ENCODE assay signal across 18 cellular contexts in genomic region chr16:63188076-63188771, GRCh38.
DNase-seq lines count a peak whose midpoint lies in the region; ATAC-seq and TF ChIP-seq lines count a peak whose summit lies in the region.
"Had no signal": no experiment of that assay in that cellular context is flagged by ENCODE, and none has a peak within 500 bp of the region (broad histone marks: within the 10 kb centered on the region; RNA-seq: fewer than 3 reads in every experiment).

No MANE protein-coding gene starts in this region.

- no peaks in the 10 kb centered on the region for H3K4me1 ChIP-seq in effector memory CD4-positive, alpha-beta T cell (ENCODE audit: control insufficient read depth, insufficient read depth, low read length, poor library complexity, severe bottlenecking)

- H3K4me3 ChIP-seq in effector memory CD4-positive, alpha-beta T cell (ENCODE audit: insufficient read depth, low read depth, low read length, poor library complexity, severe bottlenecking): no peak overlapping the region
- H3K4me3 ChIP-seq: GM23248, HAP-1 had no signal

- peak overlapping the region; percentile 61 to 87 (median 67) for H3K27ac Mint-ChIP-seq in nephron
- H3K27ac Mint-ChIP-seq: B cell had no signal

- H3K36me3 ChIP-seq in effector memory CD4-positive, alpha-beta T cell (ENCODE audit: control insufficient read depth, insufficient read depth, low read length): no peaks in the 10 kb centered on the region
- H3K36me3 ChIP-seq: HAP-1 had no signal

- DNase-seq in HuH-7 (ENCODE audit: low spot score): peak; percentile 0
- peak; percentile 41 for DNase-seq in glomerular visceral epithelial cell (ENCODE audit: extremely low spot score)
- no peak for DNase-seq in NCI-H2029 (lab: John Stamatoyannopoulos, UW)
- DNase-seq in stimulated activated naive CD8-positive, alpha-beta T cell treated with anti-CD3 and anti-CD28 coated beads, Interleukin-15, Interleukin-2, amounts not matched to agents 100 U/mL and 50 U/mL, for 24 hours: no peak
- no peak for DNase-seq in effector memory CD4-positive, alpha-beta T cell
- no peak for DNase-seq in posterior vena cava (ENCODE audit: low spot score)
- DNase-seq: GF-D8, GM23248, NCI-H1105 treated with DMSO at 0.1 percent for 48 hours, NCI-H1694, NCI-H510A treated with DMSO at 0.1 percent for 48 hours, NCI-H774, OCI-M1, SHP77, SK-N-SH had no signal

- H3K4me3 Mint-ChIP-seq in nephron: peak overlapping the region in 1 of 3 experiments; percentile 11
- H3K4me3 Mint-ChIP-seq: B cell had no signal

- H3K9me3 Mint-ChIP-seq in nephron: no peaks in the 10 kb centered on the region

- ATAC-seq in stimulated activated naive CD8-positive, alpha-beta T cell treated with anti-CD3 and anti-CD28 coated beads, Interleukin-15, Interleukin-2, amounts not matched to agents 100 U/mL and 50 U/mL, for 24 hours: no peak

- no peak for TF ChIP-seq CTCF in nephron (IDR thresholded peaks at IDR 0.05; ENCODE audit: unreplicated experiment in 3 of 3)

- H3K27me3 ChIP-seq in effector memory CD4-positive, alpha-beta T cell (replicated peaks; ENCODE audit: control insufficient read depth, insufficient read depth, low read length, poor library complexity, severe bottlenecking): no peaks in the 10 kb centered on the region

- no peaks in the 10 kb centered on the region for H3K4me1 Mint-ChIP-seq in nephron
- H3K4me1 Mint-ChIP-seq: B cell had no signal

- intact Hi-C loops in posterior vena cava (cut with DNase I): no loop called here

- H3K27ac ChIP-seq in effector memory CD4-positive, alpha-beta T cell (ENCODE audit: insufficient read depth, low read length, poor library complexity, severe bottlenecking): no peak overlapping the region
- H3K27ac ChIP-seq: GM23248 had no signal

- H3K36me3 Mint-ChIP-seq in nephron (ENCODE audit: low read depth): no peaks in the 10 kb centered on the region

- H3K9me3 ChIP-seq in effector memory CD4-positive, alpha-beta T cell (ENCODE audit: control insufficient read depth, low read length): no peaks in the 10 kb centered on the region
- H3K9me3 ChIP-seq: HAP-1, SK-N-SH had no signal

- H3K27me3 Mint-ChIP-seq in nephron (ENCODE audit: low read depth): no peaks in the 10 kb centered on the region
- H3K27me3 Mint-ChIP-seq: B cell had no signal

Comparison
In these comparisons a context has a peak if more than half of its experiments do, and no peak if none do; other contexts are left out.
1. DNase-seq: peak in HuH-7 (single experiment) and glomerular visceral epithelial cell (single experiment); none in NCI-H2029 (single experiment), stimulated activated naive CD8-positive, alpha-beta T cell treated with anti-CD3 and anti-CD28 coated beads, Interleukin-15, Interleukin-2, amounts not matched to agents 100 U/mL and 50 U/mL, for 24 hours (single experiment), effector memory CD4-positive, alpha-beta T cell (0 of 3) and posterior vena cava (single experiment).